Comparison of ENCODE assay signal across 14 cellular contexts in the genomic region with DNA sequence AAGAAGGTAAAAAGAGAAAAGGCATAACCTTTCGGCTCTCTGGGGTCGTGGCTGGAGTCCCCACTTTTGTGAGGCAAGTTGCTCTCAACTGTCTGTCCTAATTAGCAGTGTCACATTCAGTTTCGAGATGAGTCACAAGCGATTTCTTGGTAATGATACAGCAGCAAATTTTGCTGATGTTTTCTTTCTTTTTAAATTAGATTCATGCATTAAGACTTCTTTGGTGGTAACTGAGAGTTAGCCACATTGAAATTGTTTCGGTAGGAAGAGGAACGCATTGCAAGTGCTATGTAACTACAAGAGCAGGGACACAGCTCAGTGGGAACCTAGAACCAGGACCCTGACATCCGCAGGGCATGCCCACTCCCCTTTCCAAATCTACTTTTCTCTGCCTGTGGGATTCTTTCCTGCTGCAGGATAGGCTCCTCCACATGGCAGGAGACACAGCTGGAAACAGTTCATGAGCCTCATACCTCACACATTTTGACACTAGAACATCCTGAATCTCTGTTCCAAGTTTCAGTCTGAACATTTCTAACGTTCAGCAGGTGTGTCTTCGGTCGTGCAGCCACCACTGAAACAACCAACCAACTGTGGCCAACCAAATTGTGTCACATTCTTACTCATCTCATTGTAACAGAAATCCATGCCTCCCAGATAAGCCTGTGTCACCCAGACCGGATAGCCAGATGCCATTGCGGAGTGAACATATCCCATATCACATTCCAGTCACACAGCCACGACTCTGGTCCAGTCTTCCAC.
DNase-seq lines count a peak whose midpoint lies in the region; ATAC-seq and FAIRE-seq lines count a peak whose summit lies in the region.
"Had no signal": no experiment of that assay in that cellular context is flagged by ENCODE, and none has a peak within 500 bp of the region (broad histone marks: within the 10 kb centered on the region; RNA-seq: fewer than 3 reads in every experiment).

No MANE protein-coding gene starts in this region.

- ATAC-seq in GM21528 (IDR thresholded peaks at IDR 0.05; ENCODE audit: low FRiP score, unreplicated experiment) (peak; percentile 81), HG03159 (IDR thresholded peaks at IDR 0.05; ENCODE audit: unreplicated experiment) (peak; percentile 71)

- peak; percentile 42 for DNase-seq in NK-92 treated with Interleukin-12 subunit alpha and Interleukin-12 subunit beta, amount 100 ng/mL, for 24 hours (lab: John Stamatoyannopoulos, UW)
- DNase-seq in NK-92 (lab: John Stamatoyannopoulos, UW; ENCODE audit: unreplicated experiment) (no peak), left kidney (ENCODE audit: low read depth, low spot score) (peak; percentile 11), AG08395 (ENCODE audit: low spot score) (no peak), frontal cortex (ENCODE audit: low spot score in 2 of 2) (no peak)
- DNase-seq in effector CD4-positive, alpha-beta T cell: no peak
- DNase-seq: 8988T; activated naive CD8-positive, alpha-beta T cell treated with anti-CD3 and anti-CD28 coated beads for 36 hours; effector memory CD4-positive, alpha-beta T cell; NCI-H446; stimulated activated CD4-positive, alpha-beta T cell treated with anti-CD3 and anti-CD28 coated beads, Interleukin-2, amount 100 ng/mL, for 48 hours had no signal

- no peak for FAIRE-seq in frontal cortex (lab: Jason Lieb, UNC)
- FAIRE-seq: HTR-8/SVneo had no signal

Comparison
In these comparisons a context has a peak if more than half of its experiments do, and no peak if none do; other contexts are left out.
1. DNase-seq: peak in NK-92 treated with Interleukin-12 subunit alpha and Interleukin-12 subunit beta, amount 100 ng/mL, for 24 hours (single experiment) and left kidney (single experiment); none in NK-92 (single experiment), AG08395 (single experiment), effector CD4-positive, alpha-beta T cell (single experiment) and frontal cortex (0 of 2).